Comparison of ENCODE assay signal across 8 cellular contexts in genomic region chr5:115544371-115545064, GRCh38.
DNase-seq lines count a peak whose midpoint lies in the region; ATAC-seq lines count a peak whose summit lies in the region.

Gene FEM1C (minus strand): TSS chr5:115544775. CDS start chr5:115543493, 1,282 bp downstream.

- H3K27me3 ChIP-seq in layer of hippocampus (ENCODE audit: control insufficient read depth, insufficient read depth, low read length) = no peaks in the 10 kb centered on the region

- DNase-seq in Ammon's horn (ENCODE audit: low spot score) (peak; percentile 99), GM19238 (ENCODE audit: insufficient read length, low spot score) (peak; percentile 84), NCI-H524 (lab: John Stamatoyannopoulos, UW) (peak; percentile 85 to 89)
- peak; percentile 98 to 99 for DNase-seq in activated CD4-positive, alpha-beta T cell treated with anti-CD3 and anti-CD28 coated beads for 4 hours
- peak; percentile 98 to 100 for DNase-seq in stimulated activated CD4-positive, alpha-beta T cell treated with anti-CD3 and anti-CD28 coated beads, Interleukin-1b, Interleukin-23, amount 100 ng/mL, for 4 hours (ENCODE audit: low read depth in 2 of 2)

- H3K27ac ChIP-seq in cingulate gyrus (ENCODE audit: low read depth, low read length) (peak within 1 kb of the TSS; percentile 93), layer of hippocampus (ENCODE audit: low read depth, low read length) (peak within 1 kb of the TSS; percentile 92)

- peak; percentile 96 for ATAC-seq in HG03442 (IDR thresholded peaks at IDR 0.05; ENCODE audit: unreplicated experiment)

Comparison
In these comparisons a context has a peak if more than half of its experiments do, and no peak if none do; other contexts are left out.
1. Peak in every context shown above with its lines: DNase-seq, ATAC-seq and H3K27ac ChIP-seq.